Comparison of ENCODE assay signal across 23 cellular contexts in genomic region chr15:60400957-60401356, GRCh38. TPM values are rescaled to one million over a fixed set of nuclear protein-coding genes. Genes with fewer than 3 reads are reported as not detected.
A peak's percentile ranks its signal among the peaks of the same experiment; 100 is the strongest.
DNase-seq lines count a peak whose midpoint lies in the region; ATAC-seq and TF ChIP-seq lines count a peak whose summit lies in the region.
"Had no signal": no experiment of that assay in that cellular context is flagged by ENCODE, and none has a peak within 500 bp of the region (broad histone marks: within the 10 kb centered on the region; RNA-seq: fewer than 3 reads in every experiment).

No MANE protein-coding gene starts in this region.

- no peak overlapping the region for H2AK5ac ChIP-seq in mesendoderm (ENCODE audit: low read length)

- TF ChIP-seq CTCF in AG04450 (IDR thresholded peaks at IDR 0.05; ENCODE audit: low read depth, low read length) (no peak), tibial nerve (IDR thresholded peaks at IDR 0.05) (no peak), mucosa of descending colon (IDR thresholded peaks at IDR 0.05) (no peak)

- H3K4me1 ChIP-seq in HAP-1 (peaks cover 27% of the 10 kb centered on the region), mesendoderm (ENCODE audit: control insufficient read depth, low read depth, low read length) (peaks cover 6% of the 10 kb centered on the region), tibial nerve (peaks cover 0 to 51% (median 16%) of the 10 kb centered on the region in 4 donors), mucosa of descending colon (ENCODE audit: low read depth) (peaks cover 11% of the 10 kb centered on the region)
- H3K4me1 ChIP-seq: testis had no signal

- H3K9me3 ChIP-seq in AG04450 (ENCODE audit: control insufficient read depth, insufficient read depth, low read length) = no peaks in the 10 kb centered on the region; the same call in 1 of the 2 replicates
- no peaks in the 10 kb centered on the region for H3K9me3 ChIP-seq in HAP-1
- no peaks in the 10 kb centered on the region for H3K9me3 ChIP-seq in SK-N-MC (ENCODE audit: low read depth, low read length)
- no peaks in the 10 kb centered on the region for H3K9me3 ChIP-seq in tibial nerve
- no peaks in the 10 kb centered on the region for H3K9me3 ChIP-seq in mucosa of descending colon
- H3K9me3 ChIP-seq: esophagus squamous epithelium, ovary, testis had no signal

- H3K4me3 ChIP-seq in AG04450 (ENCODE audit: low read depth, low read length) = no peak overlapping the region
- H3K4me3 ChIP-seq in HAP-1 = no peak overlapping the region
- no peak overlapping the region for H3K4me3 ChIP-seq in SK-N-MC
- no peak overlapping the region for H3K4me3 ChIP-seq in mesendoderm (ENCODE audit: low read length)
- no peak overlapping the region for H3K4me3 ChIP-seq in tibial nerve
- H3K4me3 ChIP-seq in mucosa of descending colon = no peak overlapping the region
- H3K4me3 ChIP-seq: esophagus squamous epithelium, ovary, testis had no signal

- no peak for DNase-seq in AG04450 (ENCODE audit: low read depth, low spot score)
- peak; percentile 32 to 48 for DNase-seq in HAP-1 (ENCODE audit: low spot score in 2 of 2)
- DNase-seq in SK-N-MC (ENCODE audit: low read depth, low spot score) = no peak
- peak; percentile 60 for DNase-seq in mesendoderm
- no peak for DNase-seq in SIG-M5 (lab: John Stamatoyannopoulos, UW)
- DNase-seq in tibial nerve (ENCODE audit: low spot score in 2 of 2) = no peak
- DNase-seq in mucosa of descending colon = no peak
- DNase-seq: activated CD4-positive, alpha-beta T cell treated with anti-CD3 and anti-CD28 coated beads, Interleukin-2, amount 50 U/mL, for 4 hours; activated gamma-delta T cell; CD4-positive, alpha-beta memory T cell; central memory CD4-positive, alpha-beta T cell; DND-41; esophagus squamous epithelium; head of caudate nucleus; immature natural killer cell; NCI-H146; NCI-H2227 treated with DMSO at 0.1 percent for 48 hours; ovary; right cardiac atrium; RPMI8226; testis had no signal

- no CpG with 5 or more reads among the region's 3 CpGs for WGBS in mesendoderm (ENCODE audit: extremely low coverage, insufficient coverage, low lambda C conversion rate)
- 37 to 40% methylated on average over 3 of the region's 3 CpGs for WGBS in tibial nerve, 2 donors

- no peak overlapping the region for H3K56ac ChIP-seq in mesendoderm (ENCODE audit: low read length)

- peaks cover 14% of the 10 kb centered on the region for H3K79me2 ChIP-seq in mesendoderm (ENCODE audit: control insufficient read depth, insufficient read depth, low read length)

- ATAC-seq in GM19452 (IDR thresholded peaks at IDR 0.05; ENCODE audit: unreplicated experiment) (no peak), mucosa of descending colon (no peak)
- ATAC-seq: right cardiac atrium; stimulated activated effector memory CD8-positive, alpha-beta T cell treated with anti-CD3 and anti-CD28 coated beads, Interleukin-12 subunit alpha, Interleukin-12 subunit beta, amount 100 ng/mL, for 72 hours had no signal

- H3K4ac ChIP-seq in mesendoderm (ENCODE audit: low read depth, low read length) = no peak overlapping the region

- POLR2A ChIA-PET in AG04450 (lab: Yijun Ruan, JAX) = interaction anchor here (1.0 to 1.8 kb wide), 4 partner anchors 20 to 39 kb away, joined by 3 to 5 read pairs (median 4); no protein-coding TSS in a partner anchor

- H3K9ac ChIP-seq in SK-N-MC (ENCODE audit: insufficient read length) (no peak overlapping the region), mesendoderm (ENCODE audit: low read length) (no peak overlapping the region)

- H3K27me3 ChIP-seq in AG04450 (ENCODE audit: control insufficient read depth, insufficient read depth, low read length) = no peaks in the 10 kb centered on the region
- H3K27me3 ChIP-seq in HAP-1 (ENCODE audit: low read depth) = no peaks in the 10 kb centered on the region; the same call in 1 of the 2 replicates
- H3K27me3 ChIP-seq in mesendoderm (ENCODE audit: insufficient read depth, low read length, poor library complexity) = no peaks in the 10 kb centered on the region
- H3K27me3 ChIP-seq in tibial nerve = no peaks in the 10 kb centered on the region
- H3K27me3 ChIP-seq: esophagus squamous epithelium, ovary, testis had no signal

- H3K27ac ChIP-seq in AG04450 (ENCODE audit: low read depth, low read length) (peak overlapping the region; percentile 76), SK-N-MC (peak overlapping the region; percentile 92), mesendoderm (ENCODE audit: low read depth, low read length) (no peak overlapping the region), tibial nerve (peak overlapping the region in 1 of 4 donors; percentile 99)
- H3K27ac ChIP-seq: ovary, testis had no signal

- peaks cover 7% of the 10 kb centered on the region for H3K79me1 ChIP-seq in mesendoderm (ENCODE audit: low read length)

- no peak overlapping the region for H4K8ac ChIP-seq in mesendoderm (ENCODE audit: low read depth, low read length)

- H2BK5ac ChIP-seq in mesendoderm (ENCODE audit: low read length) = no peak overlapping the region

- H3K18ac ChIP-seq in mesendoderm (ENCODE audit: low read length) = no peak overlapping the region

- no peak overlapping the region for H3K4me2 ChIP-seq in mesendoderm (ENCODE audit: low read length)

- no peak for TF ChIP-seq POLR2A in tibial nerve (IDR thresholded peaks at IDR 0.05)

- H3K36me3 ChIP-seq in HAP-1 (replicated peaks) (peaks cover 13% of the 10 kb centered on the region), SK-N-MC (ENCODE audit: insufficient read depth, low read length) (peaks cover 11% of the 10 kb centered on the region), mesendoderm (ENCODE audit: control insufficient read depth, insufficient read depth, low read length) (no peaks in the 10 kb centered on the region), tibial nerve (no peaks in the 10 kb centered on the region), mucosa of descending colon (ENCODE audit: low read depth) (no peaks in the 10 kb centered on the region)
- H3K36me3 ChIP-seq: ovary had no signal

- no peak overlapping the region for H3K23ac ChIP-seq in mesendoderm (ENCODE audit: low read length)

- H2BK120ac ChIP-seq in mesendoderm (ENCODE audit: low read depth, low read length) = no peak overlapping the region

- TF ChIP-seq EP300 in tibial nerve (IDR thresholded peaks at IDR 0.05) = no peak

- intact Hi-C loops in mucosa of descending colon (cut with DNase I, micrococcal nuclease) = no loop called here

- CTCF ChIA-PET in AG04450 (lab: Charles Lee) = interaction anchor here (1.3 to 2.6 kb wide), 3 partner anchors 42 to 184 kb away, joined by 3 to 8 read pairs (median 5); no protein-coding TSS in a partner anchor

- no peak overlapping the region for H2BK15ac ChIP-seq in mesendoderm (replicated peaks; ENCODE audit: low read depth)

- in situ Hi-C loops in HAP-1 (cut with MboI; ENCODE audit: low sequenced_read_pairs) = no loop called here

- no peak overlapping the region for H4K5ac ChIP-seq in mesendoderm (ENCODE audit: low read length)

RNA-seq across cellular contexts. Expression of gene ANXA2, which starts 3.2 kb away (rescaled TPM):
- polyA plus RNA-seq in AG04450 (2011; rRNA removed) = 4,288 and 4,537 TPM in 2 replicates
- 3,312 and 3,619 TPM in 2 replicates for polyA minus RNA-seq in AG04450 (2011; rRNA and poly(A)+ RNA removed)
- polyA plus RNA-seq in mesendoderm (2013, experiment 1 of 2) = 433 TPM
- polyA plus RNA-seq in mesendoderm (2013, experiment 2 of 2) = 451 TPM
- total RNA-seq in tibial nerve (1,000 to 10,000 TPM in 2 of 4 donors, 100 to 1,000 TPM in 2; 747 to 1,181 (median 1,009) TPM), mucosa of descending colon (100 to 1,000 TPM; 376 to 796 (median 757) TPM)

Comparison
In these comparisons a context has a peak if more than half of its experiments do, and no peak if none do; other contexts are left out.
1. DNase-seq: peak in HAP-1 (2 of 2) and mesendoderm (single experiment); none in AG04450 (single experiment), SK-N-MC (single experiment), SIG-M5 (single experiment), tibial nerve (0 of 2) and mucosa of descending colon (0 of 3).